ENCODE assay signal across 8 cellular contexts in the genomic region with DNA sequence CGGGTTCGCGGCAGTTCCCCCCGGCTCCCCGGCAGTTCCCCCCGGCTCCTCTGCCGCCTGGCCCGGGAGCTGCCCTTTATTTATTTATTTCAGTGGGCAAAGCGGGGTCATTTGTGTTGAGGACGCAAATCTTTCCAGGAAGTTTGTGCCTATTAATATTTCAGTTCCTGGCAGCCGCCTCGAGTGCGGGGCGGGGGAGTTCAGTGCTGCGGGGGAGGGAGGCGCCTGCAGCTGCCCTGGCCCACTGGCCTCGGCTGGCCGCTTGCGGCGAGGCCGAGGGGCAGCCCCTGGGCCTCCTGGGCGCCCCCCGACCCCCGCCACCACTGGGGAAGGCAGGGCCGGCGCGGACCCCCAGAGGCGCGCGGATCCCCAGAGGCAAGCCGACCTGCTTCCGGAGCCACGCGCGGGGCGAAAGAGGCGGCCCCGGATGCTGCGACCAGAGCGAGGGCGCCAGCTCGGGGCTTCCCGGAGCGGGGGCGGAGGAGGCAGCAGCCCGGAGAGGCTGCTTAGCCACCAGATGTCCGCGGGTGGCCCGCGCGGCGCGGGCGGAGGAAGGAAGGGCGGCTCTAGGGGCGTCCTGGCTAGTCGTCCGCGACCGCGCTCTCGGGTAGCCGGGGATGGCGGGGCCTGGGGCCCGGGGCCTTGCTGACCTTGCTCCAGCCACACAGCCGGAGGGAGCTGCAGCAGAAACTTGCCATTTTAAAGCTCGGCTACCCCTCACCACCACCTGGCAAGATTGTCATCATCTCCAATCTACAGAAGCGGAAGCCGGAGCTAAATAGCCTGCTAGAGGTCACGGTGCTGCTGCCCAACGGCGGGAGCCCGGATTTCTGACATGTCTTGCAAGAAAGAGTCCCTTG. TPM values are rescaled to one million over a fixed set of nuclear protein-coding genes. Genes with fewer than 3 reads are reported as not detected.
DNase-seq lines count a peak whose midpoint lies in the region; ATAC-seq and TF ChIP-seq lines count a peak whose summit lies in the region.

No MANE protein-coding gene starts in this region.

- no peak for TF ChIP-seq CTCF in GM13977 (IDR thresholded peaks at IDR 0.05; ENCODE audit: extremely low read depth, insufficient read depth, missing control alignments)

- ATAC-seq in HG02798 (IDR thresholded peaks at IDR 0.05; ENCODE audit: poor library complexity, unreplicated experiment), result peak; percentile 81

- in situ Hi-C loops in GM13977 (cut with MboI; ENCODE audit: low pct_unique_long_range_greater_than_20kb, low sequenced_read_pairs, unreplicated experiment), result no loop called here

- peak; percentile 76 for DNase-seq in 8988T
- DNase-seq in GM13977 (ENCODE audit: low spot score), result peak; percentile 97
- DNase-seq in NCI-H2196 treated with DMSO at 0.1 percent for 48 hours (lab: John Stamatoyannopoulos, UW; ENCODE audit: unreplicated experiment), result peak; percentile 65
- DNase-seq in activated CD4-positive, alpha-beta T cell treated with anti-CD3 and anti-CD28 coated beads, Interleukin-2, amount 50 U/mL, for 24 hours (ENCODE audit: low read depth in 1 of 2, low spot score in 1 of 2), result peak; percentile 25 to 31
- peak; percentile 35 for DNase-seq in effector CD4-positive, alpha-beta T cell
- peak; percentile 62 to 83 for DNase-seq in lung microvascular endothelial cell (ENCODE audit: low read depth in 2 of 2)
- DNase-seq in stimulated activated CD8-positive, alpha-beta memory T cell treated with anti-CD3 and anti-CD28 coated beads, Interleukin-15, amount 100 ng/mL, for 1 hour (ENCODE audit: low read depth), result peak; percentile 27

RNA-seq across cellular contexts. Expression of a gene that starts 48.0 kb away (rescaled TPM):
- total RNA-seq in lung microvascular endothelial cell, result 200 and 336 TPM in 2 replicates

Comparison
In these comparisons a context has a peak if more than half of its experiments do, and no peak if none do; other contexts are left out.
1. Peak in every context shown above with its lines: DNase-seq and ATAC-seq.
2. DNase-seq: peak in every context shown above with its lines; median percentile 97 in GM13977; 76 in 8988T; 72 in lung microvascular endothelial cell; 65 in NCI-H2196 treated with DMSO at 0.1 percent for 48 hours; 35 in effector CD4-positive, alpha-beta T cell; 28 in activated CD4-positive, alpha-beta T cell treated with anti-CD3 and anti-CD28 coated beads, Interleukin-2, amount 50 U/mL, for 24 hours; 27 in stimulated activated CD8-positive, alpha-beta memory T cell treated with anti-CD3 and anti-CD28 coated beads, Interleukin-15, amount 100 ng/mL, for 1 hour.